27 cellular contexts compared by ENCODE assay signal in genomic region chr4:41532880-41533279, GRCh38. TPM values are rescaled to one million over a fixed set of nuclear protein-coding genes. Genes with fewer than 3 reads are reported as not detected.
DNase-seq lines count a peak whose midpoint lies in the region; ATAC-seq and TF ChIP-seq lines count a peak whose summit lies in the region.
"Had no signal": no experiment of that assay in that cellular context is flagged by ENCODE, and none has a peak within 500 bp of the region (broad histone marks: within the 10 kb centered on the region; RNA-seq: fewer than 3 reads in every experiment).

No MANE protein-coding gene starts in this region.

- H3K36me3 ChIP-seq in ovary = no peaks in the 10 kb centered on the region
- H3K36me3 ChIP-seq: heart right ventricle, lower lobe of right lung, sigmoid colon, upper lobe of left lung had no signal

- TF ChIP-seq POLR2A in ovary (IDR thresholded peaks at IDR 0.05) = no peak

- H3K27ac ChIP-seq in ovary = no peak overlapping the region
- H3K27ac ChIP-seq: coronary artery, foreskin keratinocyte, KMS-11, lower lobe of right lung, sigmoid colon, VCaP had no signal

- peak; percentile 17 for DNase-seq in CD1c-positive myeloid dendritic cell (ENCODE audit: extremely low spot score)
- DNase-seq in HT1080 (ENCODE audit: low read depth) = peak; percentile 38
- DNase-seq in RPMI7951 (ENCODE audit: low read depth) = peak; percentile 5
- peak; percentile 46 for DNase-seq in fibroblast of the aortic adventitia (ENCODE audit: low read depth)
- DNase-seq in GM19240 (ENCODE audit: insufficient read length, low spot score) = no peak
- DNase-seq in ovary = no peak
- no peak for DNase-seq in NCI-H510A (lab: John Stamatoyannopoulos, UW)
- DNase-seq: activated CD4-positive, alpha-beta T cell treated with anti-CD3 and anti-CD28 coated beads for 4 hours; amygdala; DMS153; effector memory CD8-positive, alpha-beta T cell; foreskin keratinocyte; H9; heart right ventricle; lower lobe of right lung; naive thymus-derived CD4-positive, alpha-beta T cell; NCI-H1436 treated with DMSO at 0.1 percent for 48 hours; PC-3; SHP77; sigmoid colon; stimulated activated CD4-positive, alpha-beta T cell treated with anti-CD3 and anti-CD28 coated beads, Interleukin-4, amount 100 ng/mL, for 4 hours; SW 1271; upper lobe of left lung had no signal

- H3K4me3 ChIP-seq in fibroblast of the aortic adventitia (ENCODE audit: low read depth, low read length) (no peak overlapping the region), ovary (no peak overlapping the region)
- H3K4me3 ChIP-seq: coronary artery, heart right ventricle, lower lobe of right lung, sigmoid colon, upper lobe of left lung had no signal

- peaks cover 2% of the 10 kb centered on the region for H3K4me1 ChIP-seq in ovary (ENCODE audit: insufficient read depth)
- H3K4me1 ChIP-seq: foreskin keratinocyte had no signal

- TF ChIP-seq EP300 in ovary (IDR thresholded peaks at IDR 0.05) = no peak

- TF ChIP-seq CTCF in fibroblast of the aortic adventitia (IDR thresholded peaks at IDR 0.05; ENCODE audit: insufficient read depth, low read length) (no peak), ovary (IDR thresholded peaks at IDR 0.05) (no peak)

- no peaks in the 10 kb centered on the region for H3K27me3 ChIP-seq in ovary
- H3K27me3 ChIP-seq: foreskin keratinocyte, heart right ventricle, sigmoid colon, upper lobe of left lung had no signal

- intact Hi-C loops in ovary (cut with DNase I) = no loop called here

- ATAC-seq in HG02610 (IDR thresholded peaks at IDR 0.05; ENCODE audit: unreplicated experiment) = no peak
- ATAC-seq: effector memory CD8-positive, alpha-beta T cell; foreskin keratinocyte; naive thymus-derived CD4-positive, alpha-beta T cell; PC-3 had no signal

- WGBS in ovary, 3 donors = 60 to 75% (median 66%) methylated on average over 2 of the region's 2 CpGs

- no peaks in the 10 kb centered on the region for H3K9me3 ChIP-seq in ovary
- H3K9me3 ChIP-seq: heart right ventricle, lower lobe of right lung, sigmoid colon, upper lobe of left lung had no signal

RNA-seq across cellular contexts. Expression of gene LIMCH1, which starts 5.1 kb away (rescaled TPM):
- total RNA-seq in HT1080 (2014; rRNA removed; shearing (Covaris generic)) = 10.6 and 25.9 TPM in 2 replicates
- 7.1 and 13.1 TPM in 2 replicates for polyA plus RNA-seq in HT1080 (2015; cell fraction: cytosol; rRNA removed)
- 95.0 and 103 TPM in 2 replicates for polyA plus RNA-seq in HT1080 (2015; cell fraction: nucleus; rRNA removed)
- 0.39 and 0.60 TPM in 2 replicates for total RNA-seq in RPMI7951 (2014; rRNA removed; shearing (Covaris generic))
- total RNA-seq in fibroblast of the aortic adventitia (ENCODE audit: low replicate concordance) (0.82 and 8.7 TPM in 2 replicates), ovary (10 to 100 TPM; 18.6 to 36.0 (median 23.6) TPM)
- polyA plus RNA-seq in ovary = 10 to 100 TPM in 1 of 2 donors, 1 to 10 TPM in 1; 9.7 to 56.6 TPM
- polyA plus RNA-seq: naive thymus-derived CD4-positive, alpha-beta T cell had no signal

Comparison
In these comparisons a context has a peak if more than half of its experiments do, and no peak if none do; other contexts are left out.
1. DNase-seq: peak in CD1c-positive myeloid dendritic cell (single experiment), HT1080 (single experiment), RPMI7951 (single experiment) and fibroblast of the aortic adventitia (single experiment); none in GM19240 (single experiment), ovary (0 of 5) and NCI-H510A (single experiment).